In the genomic region with DNA sequence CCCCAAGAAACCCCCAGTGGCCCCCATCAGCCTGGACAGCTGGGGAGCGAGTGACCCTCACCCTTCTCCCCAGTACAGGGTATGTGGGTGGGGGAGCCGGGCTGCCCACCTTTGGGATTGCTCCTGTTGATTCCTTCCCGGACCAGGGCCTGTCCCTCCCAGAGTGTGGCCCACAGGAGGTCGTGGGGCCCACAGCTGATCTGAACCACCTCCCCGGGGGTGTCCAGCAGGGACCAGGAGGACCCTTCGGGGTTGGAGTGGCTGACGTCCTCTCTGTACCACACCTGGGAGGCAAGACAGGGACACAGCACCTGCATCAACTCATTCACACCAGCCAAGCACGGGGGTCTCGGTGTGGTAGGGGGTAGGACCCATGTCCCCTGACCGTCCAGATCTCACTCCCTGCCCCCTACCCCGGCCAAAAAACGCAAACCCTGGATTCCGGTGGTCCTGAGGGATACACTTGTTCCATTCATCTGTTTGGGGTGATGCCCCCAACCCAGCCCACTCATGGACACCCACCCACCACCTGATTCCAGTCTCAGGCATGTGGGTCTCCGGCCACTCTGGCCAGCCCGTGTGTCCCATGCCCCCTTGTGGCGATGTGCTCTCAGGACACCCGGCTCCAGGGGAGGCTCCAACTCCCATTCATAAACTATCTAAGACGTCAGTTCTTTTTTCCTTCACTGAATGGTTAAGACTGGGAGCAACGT, we compare ENCODE assay signal across 8 cellular contexts. TPM values are rescaled to one million over a fixed set of nuclear protein-coding genes. Genes with fewer than 3 reads are reported as not detected.
A peak's percentile ranks its signal among the peaks of the same experiment; 100 is the strongest.
DNase-seq lines count a peak whose midpoint lies in the region; ATAC-seq, FAIRE-seq and TF ChIP-seq lines count a peak whose summit lies in the region.

No MANE protein-coding gene starts in this region.

- WGBS in K562 (ENCODE audit: insufficient coverage, low coverage, missing lambda C conversion rate): 42% methylated on average over 12 of the region's 19 CpGs
- whole genome bisulfite sequencing in tibial nerve, 2 donors: 45 to 56% methylated on average over 13 to 19 of the region's 19 CpGs

- H3K36me3 ChIP-seq in K562 (ENCODE audit: control insufficient read depth, insufficient read depth, low read length) (no peaks in the 10 kb centered on the region), tibial nerve (peaks cover 0 to 94% (median 11%) of the 10 kb centered on the region in 3 donors)

- no peaks in the 10 kb centered on the region for H3K9me1 ChIP-seq in K562 (ENCODE audit: control insufficient read depth, insufficient read depth, low read length)

- DNase-seq in COLO668 (lab: John Stamatoyannopoulos, UW; ENCODE audit: unreplicated experiment) (peak; percentile 38), GM19239 (ENCODE audit: insufficient read length, low spot score) (peak; percentile 72), NCI-H460 (ENCODE audit: extremely low read depth, low read depth) (peak; percentile 45), K562 (ENCODE audit: extremely low read depth in 1 of 4, low spot score in 3 of 4) (peak; percentile 57 to 74 (median 67)), left colon (peak in 1 of 2 donors; percentile 67), tibial nerve (ENCODE audit: low spot score in 2 of 2) (peak in 1 of 2 donors; percentile 18), GDM1 (lab: John Stamatoyannopoulos, UW) (no peak)

- BruUV-seq in K562 (replicated peaks; lab: Mats Ljungman, UMichigan): no TSS peak

- intact Hi-C loops in K562 (cut with micrococcal nuclease): loop anchor here (1.0 to 5.0 kb wide), 2 partner anchors 74 to 220 kb away; no protein-coding TSS in a partner anchor
- intact Hi-C loops in left colon (cut with DNase I, micrococcal nuclease): no loop called here

- no peak overlapping the region for H3K9ac ChIP-seq in K562 (ENCODE audit: insufficient read depth in 1 of 2, low read depth in 2 of 2, low read length in 2 of 2)

- FAIRE-seq in GM19239 (lab: Jason Lieb, UNC): peak; percentile 53
- FAIRE-seq in K562 (lab: Jason Lieb, UNC): peak; percentile 73

- CTCF ChIA-PET in K562 (lab: Yijun Ruan, JAX; ENCODE audit: low intra/inter-chr PET ratio): interaction anchor here (0.7 kb wide), 1 partner anchor 220 kb away, joined by 5 read pairs; no protein-coding TSS in a partner anchor

- peak; percentile 71 to 83 (median 75) for TF ChIP-seq CTCF in K562 (IDR thresholded peaks at IDR 0.05 in 2 of 3, conservative IDR thresholded peaks at IDR 0.05 in 1 of 3; ENCODE audit: insufficient read depth in 2 of 3, low read depth in 1 of 3, low read length in 3 of 3)
- peak; percentile 54 to 62 (median 57) for TF ChIP-seq CTCF in tibial nerve (IDR thresholded peaks at IDR 0.05)

- H2AFZ ChIP-seq in K562 (ENCODE audit: low read depth, low read length): no peak overlapping the region

- H3K27ac ChIP-seq in K562 (ENCODE audit: extremely low read depth, low read depth, low read length) (no peak overlapping the region), tibial nerve (peak overlapping the region in 2 of 4 donors; percentile 43 to 59)

- TF ChIP-seq POLR2A in K562 (conservative IDR thresholded peaks at IDR 0.05): no peak
- TF ChIP-seq POLR2A in tibial nerve (IDR thresholded peaks at IDR 0.05): no peak

- peak; percentile 16 to 55; a peak in 2 of 4 replicates for TF ChIP-seq RAD21 in K562 (CRISPR knock-in tag; conservative IDR thresholded peaks at IDR 0.05 in 1 of 2, IDR thresholded peaks at IDR 0.05 in 1 of 2)

- H3K4me3 ChIP-seq in K562 (no peak overlapping the region), tibial nerve (no peak overlapping the region)

- H3K9me3 ChIP-seq in K562 (replicated peaks; ENCODE audit: control insufficient read depth, insufficient read depth, low read depth, low read length) (no peaks in the 10 kb centered on the region), tibial nerve (no peaks in the 10 kb centered on the region)

- ATAC-seq in K562 (peak; percentile 94), left colon (peak; percentile 74), GM19328 (IDR thresholded peaks at IDR 0.05; ENCODE audit: unreplicated experiment) (no peak)

- POLR2A ChIA-PET in K562 (lab: Yijun Ruan, JAX): interaction anchor here (0.6 kb wide), 1 partner anchor 1135 kb away, joined by 3 read pairs; no protein-coding TSS in a partner anchor

- H4K20me1 ChIP-seq in K562 (replicated peaks; ENCODE audit: control insufficient read depth, insufficient read depth, low read length): no peaks in the 10 kb centered on the region

- no peak overlapping the region for H3K4me2 ChIP-seq in K562 (ENCODE audit: insufficient read depth, low read length)

- H3K79me2 ChIP-seq in K562 (ENCODE audit: control insufficient read depth, insufficient read depth, low read length): no peaks in the 10 kb centered on the region

- TF ChIP-seq EP300 in K562 (IDR thresholded peaks at IDR 0.05; ENCODE audit: low read length): no peak
- no peak for TF ChIP-seq EP300 in tibial nerve (IDR thresholded peaks at IDR 0.05)

- H3K4me1 ChIP-seq in K562 (replicated peaks in 1 of 2; ENCODE audit: control insufficient read depth in 2 of 2, insufficient read depth in 2 of 2, low read length in 2 of 2): peaks cover 0 to 18% of the 10 kb centered on the region in 2 experiments; a peak in 2 of 5 replicates
- H3K4me1 ChIP-seq in tibial nerve: peaks cover 0 to 7% (median 0%) of the 10 kb centered on the region in 4 donors

- H3K27me3 ChIP-seq in K562 (ENCODE audit: control insufficient read depth in 2 of 2, insufficient read depth in 2 of 2, low read length in 2 of 2): peaks cover 0 to 7% of the 10 kb centered on the region in 2 experiments; a peak in 1 of 5 replicates
- H3K27me3 ChIP-seq in tibial nerve: no peaks in the 10 kb centered on the region

- in situ Hi-C loops in K562 (cut with MboI): no loop called here

RNA-seq across cellular contexts. Expression of a gene that starts 10.9 kb away (rescaled TPM):
- 8.8 and 10.5 TPM in 2 replicates for total RNA-seq in NCI-H460 (2014; rRNA removed; shearing (Covaris generic))
- polyA plus RNA-seq in NCI-H460 (2014; cell fraction: nucleus; rRNA removed): 30.2 and 47.5 TPM in 2 replicates
- total RNA-seq in K562 (2011; cell fraction: chromatin; rRNA removed; ENCODE audit: low replicate concordance): 19.4 and 31.8 TPM in 2 replicates
- 12.4 and 19.8 TPM in 2 replicates for total RNA-seq in K562 (2011; cell fraction: nucleolus; rRNA removed)
- total RNA-seq in K562 (2011; cell fraction: nucleoplasm; rRNA removed): 15.6 and 16.7 TPM in 2 replicates
- 7.7 and 8.7 TPM in 2 replicates for total RNA-seq in K562 (2014; rRNA removed)
- 2.1 and 4.1 TPM in 2 replicates for total RNA-seq in K562 (2014; rRNA removed; fragmentation: Illumina TruSeq; extraction: Trizol)
- 3.4 and 4.2 TPM in 2 replicates for total RNA-seq in K562 (2015; rRNA removed; fragmentation: Illumina TruSeq; extraction: Trizol)
- total RNA-seq in K562 (2021): 10.5 and 15.0 TPM in 2 replicates
- polyA plus RNA-seq in K562 (2011; rRNA removed): 1.2 and 2.6 TPM in 2 replicates
- polyA plus RNA-seq in K562 (2011; cell fraction: cytosol; rRNA removed): 0.83 and 1.5 TPM in 2 replicates
- polyA plus RNA-seq in K562 (2011; cell fraction: nucleus; rRNA removed): 4.3 and 6.8 TPM in 2 replicates
- polyA plus RNA-seq in K562 (2012): 4.8 and 11.1 TPM in 2 replicates
- polyA plus RNA-seq in K562 (2014; fragmentation: Illumina TruSeq; extraction: Trizol): 2.2 and 3.4 TPM in 2 replicates
- under 1 TPM; 0.17 to 0.18 TPM for polyA plus RNA-seq in K562 (2014; fragmentation: Nextera tagmentation; extraction: Ambion mirVana)
- polyA plus RNA-seq in K562 (2014; rRNA removed): 4.4 and 6.2 TPM in 2 replicates
- polyA minus RNA-seq in K562 (2011; rRNA and poly(A)+ RNA removed): 1.8 and 2.0 TPM in 2 replicates
- polyA minus RNA-seq in K562 (2011; cell fraction: cytosol; rRNA and poly(A)+ RNA removed): 3.1 and 6.8 TPM in 2 replicates
- polyA minus RNA-seq in K562 (2011; cell fraction: nucleus; rRNA and poly(A)+ RNA removed): 3.4 and 4.3 TPM in 2 replicates
- 10 to 100 TPM; 39.7 to 45.2 TPM for total RNA-seq in left colon
- 10 to 100 TPM; 30.8 to 72.6 (median 41.2) TPM for total RNA-seq in tibial nerve

RNA-seq across cellular contexts. Expression of a gene that starts 29.9 kb away (rescaled TPM):
- total RNA-seq in NCI-H460 (2014; rRNA removed; shearing (Covaris generic)): 2.4 and 4.4 TPM in 2 replicates
- polyA plus RNA-seq in NCI-H460 (2014; cell fraction: nucleus; rRNA removed): 5.4 TPM in 1 of 2 replicates, not detected in the other
- total RNA-seq in K562 (2011; cell fraction: chromatin; rRNA removed; ENCODE audit: low replicate concordance): not detected in 2 replicates
- 1.2 and 1.5 TPM in 2 replicates for total RNA-seq in K562 (2011; cell fraction: nucleolus; rRNA removed)
- not detected in 2 replicates for total RNA-seq in K562 (2011; cell fraction: nucleoplasm; rRNA removed)
- 1.8 and 3.7 TPM in 2 replicates for total RNA-seq in K562 (2014; rRNA removed)
- total RNA-seq in K562 (2014; rRNA removed; fragmentation: Illumina TruSeq; extraction: Trizol): not detected in 2 replicates
- 0.38 TPM in 1 of 2 replicates, not detected in the other for total RNA-seq in K562 (2015; rRNA removed; fragmentation: Illumina TruSeq; extraction: Trizol)
- 2.0 and 2.4 TPM in 2 replicates for total RNA-seq in K562 (2021)
- polyA plus RNA-seq in K562 (2011; rRNA removed): 0.12 and 0.31 TPM in 2 replicates
- 0.28 and 1.7 TPM in 2 replicates for polyA plus RNA-seq in K562 (2011; cell fraction: cytosol; rRNA removed)
- polyA plus RNA-seq in K562 (2011; cell fraction: nucleus; rRNA removed): 0.21 and 0.64 TPM in 2 replicates
- polyA plus RNA-seq in K562 (2012): 0.87 and 1.5 TPM in 2 replicates
- polyA plus RNA-seq in K562 (2014; fragmentation: Illumina TruSeq; extraction: Trizol): 0.22 TPM in 1 of 2 replicates, not detected in the other
- polyA plus RNA-seq in K562 (2014; fragmentation: Nextera tagmentation; extraction: Ambion mirVana): not detected
- polyA plus RNA-seq in K562 (2014; rRNA removed): 1.1 and 2.4 TPM in 2 replicates
- polyA minus RNA-seq in K562 (2011; rRNA and poly(A)+ RNA removed): not detected in 2 replicates
- not detected in 2 replicates for polyA minus RNA-seq in K562 (2011; cell fraction: cytosol; rRNA and poly(A)+ RNA removed)
- polyA minus RNA-seq in K562 (2011; cell fraction: nucleus; rRNA and poly(A)+ RNA removed): 0.89 and 1.3 TPM in 2 replicates
- 1 to 10 TPM; 1.0 to 3.3 TPM for total RNA-seq in left colon
- not detected for total RNA-seq in tibial nerve

RNA-seq across cellular contexts. Expression of a gene that starts 40.4 kb away (rescaled TPM):
- 82.3 and 84.1 TPM in 2 replicates for total RNA-seq in NCI-H460 (2014; rRNA removed; shearing (Covaris generic))
- polyA plus RNA-seq in NCI-H460 (2014; cell fraction: nucleus; rRNA removed): 13.8 and 42.3 TPM in 2 replicates
- total RNA-seq in K562 (2011; cell fraction: chromatin; rRNA removed; ENCODE audit: low replicate concordance): 12.6 and 25.0 TPM in 2 replicates
- total RNA-seq in K562 (2011; cell fraction: nucleolus; rRNA removed): 16.4 and 20.8 TPM in 2 replicates
- 21.3 and 23.7 TPM in 2 replicates for total RNA-seq in K562 (2011; cell fraction: nucleoplasm; rRNA removed)
- total RNA-seq in K562 (2014; rRNA removed) (9.9 and 10.7 TPM in 2 replicates), K562 (2014; rRNA removed; fragmentation: Illumina TruSeq; extraction: Trizol) (11.9 and 21.6 TPM in 2 replicates), K562 (2015; rRNA removed; fragmentation: Illumina TruSeq; extraction: Trizol) (29.1 and 29.8 TPM in 2 replicates), K562 (2021) (55.1 and 57.4 TPM in 2 replicates), left colon (100 to 1,000 TPM; 193 to 210 TPM), tibial nerve (10 to 100 TPM; 33.5 to 69.0 (median 44.3) TPM)
- polyA plus RNA-seq in K562 (2011; rRNA removed) (18.6 and 21.3 TPM in 2 replicates), K562 (2014; fragmentation: Illumina TruSeq; extraction: Trizol) (16.9 and 26.0 TPM in 2 replicates), K562 (2014; fragmentation: Nextera tagmentation; extraction: Ambion mirVana) (1 to 10 TPM; 4.3 to 5.7 TPM), K562 (2014; rRNA removed) (23.1 and 39.8 TPM in 2 replicates)
- polyA plus RNA-seq in K562 (2011; cell fraction: cytosol; rRNA removed): 24.1 and 28.7 TPM in 2 replicates
- polyA plus RNA-seq in K562 (2011; cell fraction: nucleus; rRNA removed): 16.2 and 18.7 TPM in 2 replicates
- polyA plus RNA-seq in K562 (2012): 46.4 and 129 TPM in 2 replicates
- 8.9 and 9.1 TPM in 2 replicates for polyA minus RNA-seq in K562 (2011; rRNA and poly(A)+ RNA removed)
- polyA minus RNA-seq in K562 (2011; cell fraction: cytosol; rRNA and poly(A)+ RNA removed): 8.2 and 13.9 TPM in 2 replicates
- polyA minus RNA-seq in K562 (2011; cell fraction: nucleus; rRNA and poly(A)+ RNA removed): 9.2 and 11.0 TPM in 2 replicates
